18 cellular contexts compared by ENCODE assay signal in the genomic region with DNA sequence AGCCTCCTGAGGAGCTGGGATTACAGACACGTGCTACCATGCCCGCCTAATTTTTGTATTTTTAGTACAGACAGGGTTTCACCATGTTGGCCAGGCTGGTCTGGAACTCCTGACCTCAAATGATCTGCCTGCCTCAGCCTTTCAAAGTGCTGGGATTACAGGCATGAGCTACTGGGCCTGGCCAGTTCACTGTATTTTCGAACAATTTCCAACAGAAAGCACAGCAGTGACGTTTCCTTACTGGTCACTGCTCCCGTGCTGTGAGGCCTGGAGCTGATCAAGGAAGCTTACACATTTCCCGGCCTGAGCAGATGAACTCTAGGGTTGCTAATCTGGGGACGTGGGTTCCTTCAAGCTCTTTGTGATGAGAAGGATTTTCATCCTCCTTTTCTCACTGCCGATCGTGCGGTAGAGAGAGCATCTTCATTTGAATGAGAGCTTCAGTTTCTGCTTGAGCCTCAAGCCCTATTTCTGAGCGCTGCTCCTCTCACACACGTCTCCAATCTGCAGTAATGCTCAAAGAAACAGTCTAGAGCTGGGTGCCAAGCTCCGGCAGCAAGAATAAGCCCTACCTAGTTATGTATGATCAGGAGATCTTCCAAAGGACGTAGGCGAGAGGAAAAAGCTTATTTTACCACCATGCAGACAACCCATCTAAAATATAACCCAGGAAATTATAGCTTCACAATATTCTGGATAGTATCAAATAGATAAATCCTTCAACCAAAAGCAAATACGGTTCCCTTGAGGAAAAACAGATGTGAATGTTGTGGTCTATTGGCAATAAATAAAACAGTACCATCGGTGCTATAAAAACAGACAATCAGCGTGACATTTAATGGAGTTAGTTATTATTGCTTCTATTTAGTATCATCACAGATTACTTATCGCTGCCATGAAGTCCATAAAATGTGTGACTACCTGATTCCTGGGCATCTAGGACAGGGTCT. TPM values are rescaled to one million over a fixed set of nuclear protein-coding genes. Genes with fewer than 3 reads are reported as not detected.
A peak's percentile ranks its signal among the peaks of the same experiment; 100 is the strongest.
DNase-seq lines count a peak whose midpoint lies in the region; ATAC-seq, FAIRE-seq and TF ChIP-seq lines count a peak whose summit lies in the region.
"Had no signal": no experiment of that assay in that cellular context is flagged by ENCODE, and none has a peak within 500 bp of the region (broad histone marks: within the 10 kb centered on the region; RNA-seq: fewer than 3 reads in every experiment).

No MANE protein-coding gene starts in this region.

- intact Hi-C loops in HepG2 (cut with micrococcal nuclease; ENCODE audit: unreplicated experiment) = no loop called here
- intact Hi-C loops in aorta (cut with DNase I) = no loop called here

- WGBS in liver = 86% methylated on average over 19 of the region's 19 CpGs
- 67% methylated on average over 18 of the region's 19 CpGs for WGBS in HepG2 (ENCODE audit: low lambda C conversion rate)
- WGBS in aorta, 2 donors = 55 to 56% methylated on average over 19 of the region's 19 CpGs

- no peak for TF ChIP-seq POLR2A in HepG2 (IDR thresholded peaks at IDR 0.05; ENCODE audit: insufficient read depth in 1 of 2, low read depth in 2 of 2, low read length in 2 of 2)
- TF ChIP-seq POLR2A in GM12892 (IDR thresholded peaks at IDR 0.05; ENCODE audit: low read depth, low read length) = no peak

- H3K27me3 ChIP-seq in liver (ENCODE audit: control insufficient read depth in 4 of 4, insufficient read depth in 4 of 4, low read length in 3 of 4) (no peaks in the 10 kb centered on the region), HepG2 (ENCODE audit: control insufficient read depth in 1 of 2, insufficient read depth in 2 of 2, low read length in 2 of 2) (no peaks in the 10 kb centered on the region), aorta (ENCODE audit: control insufficient read depth in 1 of 2, insufficient read depth in 2 of 2, low read length in 1 of 2) (no peaks in the 10 kb centered on the region)
- H3K27me3 ChIP-seq: body of pancreas had no signal

- H3K9me3 ChIP-seq in liver (ENCODE audit: control insufficient read depth in 4 of 4, low read length in 3 of 4) (no peaks in the 10 kb centered on the region), HepG2 (ENCODE audit: low read length) (no peaks in the 10 kb centered on the region), aorta (ENCODE audit: control insufficient read depth, low read length) (no peaks in the 10 kb centered on the region)
- H3K9me3 ChIP-seq: body of pancreas, prostate gland had no signal

- no peak overlapping the region for H3K9ac ChIP-seq in liver (ENCODE audit: low read depth in 1 of 2, low read length in 2 of 2)
- H3K9ac ChIP-seq in HepG2 (ENCODE audit: insufficient read depth, low read depth, low read length) = no peak overlapping the region

- peak overlapping the region; percentile 6 to 62 for H3K27ac ChIP-seq in liver (ENCODE audit: low read depth in 1 of 2, low read length in 2 of 2)
- H3K27ac ChIP-seq in HepG2 (ENCODE audit: extremely low read length, insufficient read depth, low read length) = no peak overlapping the region
- peak overlapping the region; percentile 38 to 74 for H3K27ac ChIP-seq in aorta (ENCODE audit: low read depth in 1 of 2, low read length in 2 of 2)
- H3K27ac ChIP-seq: body of pancreas, prostate gland had no signal

- ATAC-seq in HepG2 (no peak), aorta (ENCODE audit: low FRiP score) (no peak)
- ATAC-seq: body of pancreas, HCT116 had no signal

- H4K20me1 ChIP-seq in HepG2 (ENCODE audit: insufficient read depth, low read length) = no peaks in the 10 kb centered on the region

- no TSS peak for BruUV-seq in HepG2 (replicated peaks; lab: Mats Ljungman, UMichigan)

- TF ChIP-seq EP300 in HepG2 (IDR thresholded peaks at IDR 0.05; ENCODE audit: low read depth in 2 of 2, low read length in 2 of 2) (no peak), HepG2 (CRISPR knock-in tag; IDR thresholded peaks at IDR 0.05; ENCODE audit: borderline replicate concordance) (no peak)

- POLR2A ChIA-PET in HepG2 (lab: Yijun Ruan, JAX) = interaction anchor here (0.7 to 0.9 kb wide), 2 partner anchors 9 to 92 kb away, joined by 3 read pairs; no protein-coding TSS in a partner anchor

- in situ Hi-C loops in HepG2 (cut with HindIII; ENCODE audit: extremely low pct_ligation_motif_present, low pct_unique_long_range_greater_than_20kb) = no loop called here

- no peak for TF ChIP-seq CTCF in liver (IDR thresholded peaks at IDR 0.05; ENCODE audit: low read depth, low read length, missing input control)
- no peak for TF ChIP-seq CTCF in HepG2 (CRISPR knock-in tag; IDR thresholded peaks at IDR 0.05)

- no peak overlapping the region for H3K4me2 ChIP-seq in HepG2 (ENCODE audit: low read depth, low read length)

- no peak for TF ChIP-seq RAD21 in liver (IDR thresholded peaks at IDR 0.05)
- TF ChIP-seq RAD21 in HepG2 (CRISPR knock-in tag; IDR thresholded peaks at IDR 0.05) = no peak

- no peak overlapping the region for H2AFZ ChIP-seq in HepG2 (ENCODE audit: low read length)

- DNase-seq in HepG2 (ENCODE audit: low spot score) (no peak), middle frontal gyrus (ENCODE audit: extremely low spot score, low spot score) (peak; percentile 62), aorta (no peak), NOMO-1 treated with dmso at 0.1 percent for 144 hours (lab: John Stamatoyannopoulos, UW; ENCODE audit: unreplicated experiment) (no peak), GM12892 (ENCODE audit: insufficient read length) (no peak)
- DNase-seq: body of pancreas; effector memory CD4-positive, alpha-beta T cell; NCI-H2081; NCI-H82; stimulated activated CD8-positive, alpha-beta memory T cell treated with anti-CD3 and anti-CD28 coated beads, Interleukin-4, amount 100 ng/mL, for 48 hours; T-helper 9 cell had no signal

- no peaks in the 10 kb centered on the region for H3K79me2 ChIP-seq in HepG2 (ENCODE audit: insufficient read depth, low read length)

- peaks cover 0 to 3% (median 0%) of the 10 kb centered on the region in 4 donors for H3K4me1 ChIP-seq in liver (ENCODE audit: control insufficient read depth in 4 of 4, insufficient read depth in 4 of 4, low read length in 3 of 4)
- peaks cover 33% of the 10 kb centered on the region for H3K4me1 ChIP-seq in HepG2 (ENCODE audit: insufficient read depth, low read length)
- H3K4me1 ChIP-seq in aorta (ENCODE audit: control insufficient read depth in 1 of 2, insufficient read depth in 2 of 2, low read length in 2 of 2) = no peaks in the 10 kb centered on the region
- H3K4me1 ChIP-seq: prostate gland had no signal

- H3K36me3 ChIP-seq in liver (ENCODE audit: control insufficient read depth in 4 of 4, insufficient read depth in 3 of 4, low read depth in 1 of 4, low read length in 3 of 4) (no peaks in the 10 kb centered on the region), HepG2 (replicated peaks in 1 of 2; ENCODE audit: control insufficient read depth in 1 of 2, insufficient read depth in 2 of 2, low read length in 2 of 2) (no peaks in the 10 kb centered on the region), aorta (ENCODE audit: control insufficient read depth in 1 of 2, insufficient read depth in 2 of 2, low read length in 1 of 2) (peaks cover 0 to 2% of the 10 kb centered on the region in 2 donors)
- H3K36me3 ChIP-seq: prostate gland had no signal

- no peak overlapping the region for H3K4me3 ChIP-seq in liver (ENCODE audit: low read depth in 1 of 3, low read length in 3 of 3)
- no peak overlapping the region for H3K4me3 ChIP-seq in HepG2 (replicated peaks in 1 of 3; ENCODE audit: insufficient read depth in 1 of 3, low read depth in 2 of 3, low read length in 3 of 3)
- H3K4me3 ChIP-seq in aorta (ENCODE audit: low read length in 2 of 2) = no peak overlapping the region
- H3K4me3 ChIP-seq: body of pancreas, prostate gland had no signal

- FAIRE-seq in HepG2 (lab: Jason Lieb, UNC) (no peak), GM12892 (lab: Jason Lieb, UNC) (no peak)
- FAIRE-seq: D721Med had no signal

- CTCF ChIA-PET in HepG2 (lab: Yijun Ruan, JAX; ENCODE audit: low intra/inter-chr PET ratio, low total read pairs) = no interaction called here

RNA-seq across cellular contexts. Expression of a gene that starts 7.3 kb away (rescaled TPM):
- 1 to 10 TPM; 1.8 to 2.4 TPM for total RNA-seq in liver
- polyA plus RNA-seq in liver = 1 to 10 TPM; 2.7 TPM
- 11.1 and 13.0 TPM in 2 replicates for total RNA-seq in HepG2 (2016; rRNA removed; fragmentation: Illumina TruSeq; extraction: Trizol)
- 6.2 and 6.8 TPM in 2 replicates for total RNA-seq in HepG2 (2016; cell fraction: cytosol; rRNA removed; fragmentation: Illumina TruSeq; extraction: Trizol; ENCODE audit: low read depth)
- 10.6 and 12.4 TPM in 2 replicates for total RNA-seq in HepG2 (2016; cell fraction: insoluble cytoplasmic fraction; rRNA removed; fragmentation: Illumina TruSeq; extraction: Trizol)
- 7.9 and 8.2 TPM in 2 replicates for total RNA-seq in HepG2 (2016; cell fraction: membrane; rRNA removed; fragmentation: Illumina TruSeq; extraction: Trizol)
- total RNA-seq in HepG2 (2016; cell fraction: nucleus; rRNA removed; fragmentation: Illumina TruSeq; extraction: Trizol) = 8.6 and 10.2 TPM in 2 replicates
- polyA plus RNA-seq in HepG2 (2011; rRNA removed) = 6.0 and 8.5 TPM in 2 replicates
- polyA plus RNA-seq in HepG2 (2011; cell fraction: cytosol; rRNA removed) = 5.7 and 6.1 TPM in 2 replicates
- polyA plus RNA-seq in HepG2 (2011; cell fraction: nucleus; rRNA removed) = 12.2 and 14.9 TPM in 2 replicates
- 14.6 and 18.0 TPM in 2 replicates for polyA plus RNA-seq in HepG2 (2012)
- 6.8 and 7.1 TPM in 2 replicates for polyA plus RNA-seq in HepG2 (2016; cell fraction: cytosol; fragmentation: Illumina TruSeq; extraction: Trizol; ENCODE audit: low read depth)
- polyA plus RNA-seq in HepG2 (2016; cell fraction: insoluble cytoplasmic fraction; fragmentation: Illumina TruSeq; extraction: Trizol; ENCODE audit: low read depth) = 12.2 and 14.9 TPM in 2 replicates
- polyA plus RNA-seq in HepG2 (2016; cell fraction: membrane; fragmentation: Illumina TruSeq; extraction: Trizol; ENCODE audit: low read depth) = 5.6 and 5.7 TPM in 2 replicates
- 7.6 and 11.7 TPM in 2 replicates for polyA plus RNA-seq in HepG2 (2016; cell fraction: nucleus; fragmentation: Illumina TruSeq; extraction: Trizol; ENCODE audit: insufficient read depth, low read depth)
- polyA minus RNA-seq in HepG2 (2011; rRNA and poly(A)+ RNA removed; ENCODE audit: low replicate concordance) = 3.8 and 5.0 TPM in 2 replicates
- 3.3 and 4.6 TPM in 2 replicates for polyA minus RNA-seq in HepG2 (2011; cell fraction: cytosol; rRNA and poly(A)+ RNA removed)
- 10.6 and 14.0 TPM in 2 replicates for polyA minus RNA-seq in HepG2 (2011; cell fraction: nucleus; rRNA and poly(A)+ RNA removed)
- 1 to 10 TPM; 2.2 to 3.1 TPM for total RNA-seq in aorta
- 1 to 10 TPM; 6.3 to 7.7 TPM for polyA plus RNA-seq in aorta
- 11.5 TPM for polyA plus RNA-seq in GM12892 (2012; ENCODE audit: missing spikeins)

RNA-seq across cellular contexts. Expression of a gene that starts 16.3 kb away (rescaled TPM):
- total RNA-seq in liver = under 1 TPM; 0.28 to 0.67 TPM
- polyA plus RNA-seq in liver = under 1 TPM; 0.04 to 0.39 TPM
- total RNA-seq in HepG2 (2016; rRNA removed; fragmentation: Illumina TruSeq; extraction: Trizol) = 0.28 and 0.69 TPM in 2 replicates
- not detected in 2 replicates for total RNA-seq in HepG2 (2016; cell fraction: cytosol; rRNA removed; fragmentation: Illumina TruSeq; extraction: Trizol; ENCODE audit: low read depth)
- 0.18 and 0.63 TPM in 2 replicates for total RNA-seq in HepG2 (2016; cell fraction: insoluble cytoplasmic fraction; rRNA removed; fragmentation: Illumina TruSeq; extraction: Trizol)
- 0.09 and 0.10 TPM in 2 replicates for total RNA-seq in HepG2 (2016; cell fraction: membrane; rRNA removed; fragmentation: Illumina TruSeq; extraction: Trizol)
- total RNA-seq in HepG2 (2016; cell fraction: nucleus; rRNA removed; fragmentation: Illumina TruSeq; extraction: Trizol) = 0.72 and 0.96 TPM in 2 replicates
- 1.1 and 1.9 TPM in 2 replicates for polyA plus RNA-seq in HepG2 (2011; rRNA removed)
- 0.81 and 0.99 TPM in 2 replicates for polyA plus RNA-seq in HepG2 (2011; cell fraction: cytosol; rRNA removed)
- polyA plus RNA-seq in HepG2 (2011; cell fraction: nucleus; rRNA removed) = 10.6 and 11.1 TPM in 2 replicates
- polyA plus RNA-seq in HepG2 (2012) = 1.7 and 2.2 TPM in 2 replicates
- polyA plus RNA-seq in HepG2 (2016; cell fraction: cytosol; fragmentation: Illumina TruSeq; extraction: Trizol; ENCODE audit: low read depth) = 0.06 and 0.07 TPM in 2 replicates
- polyA plus RNA-seq in HepG2 (2016; cell fraction: insoluble cytoplasmic fraction; fragmentation: Illumina TruSeq; extraction: Trizol; ENCODE audit: low read depth) = 0.14 and 0.29 TPM in 2 replicates
- polyA plus RNA-seq in HepG2 (2016; cell fraction: membrane; fragmentation: Illumina TruSeq; extraction: Trizol; ENCODE audit: low read depth) = 0.06 and 0.14 TPM in 2 replicates
- 2.1 and 3.0 TPM in 2 replicates for polyA plus RNA-seq in HepG2 (2016; cell fraction: nucleus; fragmentation: Illumina TruSeq; extraction: Trizol; ENCODE audit: insufficient read depth, low read depth)
- 1.1 and 1.6 TPM in 2 replicates for polyA minus RNA-seq in HepG2 (2011; rRNA and poly(A)+ RNA removed; ENCODE audit: low replicate concordance)
- 0.69 and 0.79 TPM in 2 replicates for polyA minus RNA-seq in HepG2 (2011; cell fraction: cytosol; rRNA and poly(A)+ RNA removed)
- 2.4 and 2.6 TPM in 2 replicates for polyA minus RNA-seq in HepG2 (2011; cell fraction: nucleus; rRNA and poly(A)+ RNA removed)
- 1 to 10 TPM; 2.0 to 3.0 TPM for total RNA-seq in aorta
- polyA plus RNA-seq in aorta = under 1 TPM; 0.13 to 0.31 TPM
- 1.7 TPM for polyA plus RNA-seq in GM12892 (2012; ENCODE audit: missing spikeins)

RNA-seq across cellular contexts. Expression of a gene that starts 21.4 kb away (rescaled TPM):
- total RNA-seq in liver = 1 to 10 TPM; 1.8 TPM
- polyA plus RNA-seq in liver = 10 to 100 TPM in 1 of 2 donors, 1 to 10 TPM in 1; 1.8 to 23.7 TPM
- 0.27 and 0.31 TPM in 2 replicates for total RNA-seq in HepG2 (2016; rRNA removed; fragmentation: Illumina TruSeq; extraction: Trizol)
- 0.44 TPM in 1 of 2 replicates, not detected in the other for total RNA-seq in HepG2 (2016; cell fraction: cytosol; rRNA removed; fragmentation: Illumina TruSeq; extraction: Trizol; ENCODE audit: low read depth)
- 0.22 TPM in 1 of 2 replicates, not detected in the other for total RNA-seq in HepG2 (2016; cell fraction: insoluble cytoplasmic fraction; rRNA removed; fragmentation: Illumina TruSeq; extraction: Trizol)
- total RNA-seq in HepG2 (2016; cell fraction: membrane; rRNA removed; fragmentation: Illumina TruSeq; extraction: Trizol) = 0.34 TPM in 1 of 2 replicates, not detected in the other
- total RNA-seq in HepG2 (2016; cell fraction: nucleus; rRNA removed; fragmentation: Illumina TruSeq; extraction: Trizol) = 0.47 TPM in 1 of 2 replicates, not detected in the other
- 0.35 and 0.40 TPM in 2 replicates for polyA plus RNA-seq in HepG2 (2011; rRNA removed)
- polyA plus RNA-seq in HepG2 (2011; cell fraction: cytosol; rRNA removed) = 0.20 and 0.21 TPM in 2 replicates
- polyA plus RNA-seq in HepG2 (2011; cell fraction: nucleus; rRNA removed) = 1.2 and 1.6 TPM in 2 replicates
- 0.19 and 0.21 TPM in 2 replicates for polyA plus RNA-seq in HepG2 (2012)
- not detected in 2 replicates for polyA plus RNA-seq in HepG2 (2016; cell fraction: cytosol; fragmentation: Illumina TruSeq; extraction: Trizol; ENCODE audit: low read depth)
- polyA plus RNA-seq in HepG2 (2016; cell fraction: insoluble cytoplasmic fraction; fragmentation: Illumina TruSeq; extraction: Trizol; ENCODE audit: low read depth) = not detected in 2 replicates
- polyA plus RNA-seq in HepG2 (2016; cell fraction: membrane; fragmentation: Illumina TruSeq; extraction: Trizol; ENCODE audit: low read depth) = not detected in 2 replicates
- not detected in 2 replicates for polyA plus RNA-seq in HepG2 (2016; cell fraction: nucleus; fragmentation: Illumina TruSeq; extraction: Trizol; ENCODE audit: insufficient read depth, low read depth)
- 1.6 and 4.8 TPM in 2 replicates for polyA minus RNA-seq in HepG2 (2011; rRNA and poly(A)+ RNA removed; ENCODE audit: low replicate concordance)
- not detected in 2 replicates for polyA minus RNA-seq in HepG2 (2011; cell fraction: cytosol; rRNA and poly(A)+ RNA removed)
- 1.0 and 3.2 TPM in 2 replicates for polyA minus RNA-seq in HepG2 (2011; cell fraction: nucleus; rRNA and poly(A)+ RNA removed)
- total RNA-seq in aorta = 1 to 10 TPM; 1.3 to 3.9 TPM
- polyA plus RNA-seq in aorta = 1 to 10 TPM in 1 of 2 donors, under 1 TPM in 1; 0.64 to 1.8 TPM
- 156 TPM for polyA plus RNA-seq in GM12892 (2012; ENCODE audit: missing spikeins)

RNA-seq across cellular contexts. Expression of a gene that starts 28.1 kb away (rescaled TPM):
- total RNA-seq in liver = 10 to 100 TPM in 1 of 2 donors, 1 to 10 TPM in 1; 10.0 to 17.5 TPM
- polyA plus RNA-seq in liver = 10 to 100 TPM; 17.3 to 18.0 TPM
- total RNA-seq in HepG2 (2016; rRNA removed; fragmentation: Illumina TruSeq; extraction: Trizol) = 3.6 and 6.6 TPM in 2 replicates
- 7.0 and 8.2 TPM in 2 replicates for total RNA-seq in HepG2 (2016; cell fraction: cytosol; rRNA removed; fragmentation: Illumina TruSeq; extraction: Trizol; ENCODE audit: low read depth)
- 3.7 and 9.0 TPM in 2 replicates for total RNA-seq in HepG2 (2016; cell fraction: insoluble cytoplasmic fraction; rRNA removed; fragmentation: Illumina TruSeq; extraction: Trizol)
- total RNA-seq in HepG2 (2016; cell fraction: membrane; rRNA removed; fragmentation: Illumina TruSeq; extraction: Trizol) = 4.6 and 5.2 TPM in 2 replicates
- 5.5 and 7.9 TPM in 2 replicates for total RNA-seq in HepG2 (2016; cell fraction: nucleus; rRNA removed; fragmentation: Illumina TruSeq; extraction: Trizol)
- 6.0 and 7.0 TPM in 2 replicates for polyA plus RNA-seq in HepG2 (2011; rRNA removed)
- polyA plus RNA-seq in HepG2 (2011; cell fraction: cytosol; rRNA removed) = 5.9 and 7.1 TPM in 2 replicates
- polyA plus RNA-seq in HepG2 (2011; cell fraction: nucleus; rRNA removed) = 24.2 and 29.4 TPM in 2 replicates
- 6.4 and 9.0 TPM in 2 replicates for polyA plus RNA-seq in HepG2 (2012)
- 2.3 and 2.4 TPM in 2 replicates for polyA plus RNA-seq in HepG2 (2016; cell fraction: cytosol; fragmentation: Illumina TruSeq; extraction: Trizol; ENCODE audit: low read depth)
- polyA plus RNA-seq in HepG2 (2016; cell fraction: insoluble cytoplasmic fraction; fragmentation: Illumina TruSeq; extraction: Trizol; ENCODE audit: low read depth) = 4.0 and 4.3 TPM in 2 replicates
- polyA plus RNA-seq in HepG2 (2016; cell fraction: membrane; fragmentation: Illumina TruSeq; extraction: Trizol; ENCODE audit: low read depth) = 4.3 and 5.1 TPM in 2 replicates
- polyA plus RNA-seq in HepG2 (2016; cell fraction: nucleus; fragmentation: Illumina TruSeq; extraction: Trizol; ENCODE audit: insufficient read depth, low read depth) = 13.5 and 13.8 TPM in 2 replicates
- polyA minus RNA-seq in HepG2 (2011; rRNA and poly(A)+ RNA removed; ENCODE audit: low replicate concordance) = 30.0 and 58.9 TPM in 2 replicates
- polyA minus RNA-seq in HepG2 (2011; cell fraction: cytosol; rRNA and poly(A)+ RNA removed) = 3.8 and 7.7 TPM in 2 replicates
- polyA minus RNA-seq in HepG2 (2011; cell fraction: nucleus; rRNA and poly(A)+ RNA removed) = 7.5 and 12.6 TPM in 2 replicates
- total RNA-seq in aorta = not detected
- 1 to 10 TPM in 1 of 2 donors, not detected in 1; 3.1 TPM for polyA plus RNA-seq in aorta
- polyA plus RNA-seq in GM12892 (2012; ENCODE audit: missing spikeins) = 3.0 TPM
- total RNA-seq: glomerular endothelial cell, myocyte, urinary bladder had no signal
- polyA plus RNA-seq: urinary bladder had no signal

RNA-seq across cellular contexts. Expression of a gene that starts 28.2 kb away (rescaled TPM):
- total RNA-seq in liver (1 to 10 TPM in 1 of 2 donors, under 1 TPM in 1; 0.92 to 1.8 TPM), HepG2 (2016; rRNA removed; fragmentation: Illumina TruSeq; extraction: Trizol) (6.5 and 9.6 TPM in 2 replicates), aorta (10 to 100 TPM; 18.5 to 26.4 TPM)
- polyA plus RNA-seq in liver (under 1 TPM; 0.66 to 0.74 TPM), HepG2 (2011; rRNA removed) (5.7 and 6.6 TPM in 2 replicates), aorta (1 to 10 TPM; 4.3 to 9.7 TPM)
- 2.3 and 2.5 TPM in 2 replicates for total RNA-seq in HepG2 (2016; cell fraction: cytosol; rRNA removed; fragmentation: Illumina TruSeq; extraction: Trizol; ENCODE audit: low read depth)
- 5.6 and 9.2 TPM in 2 replicates for total RNA-seq in HepG2 (2016; cell fraction: insoluble cytoplasmic fraction; rRNA removed; fragmentation: Illumina TruSeq; extraction: Trizol)
- 4.6 and 5.4 TPM in 2 replicates for total RNA-seq in HepG2 (2016; cell fraction: membrane; rRNA removed; fragmentation: Illumina TruSeq; extraction: Trizol)
- 6.0 and 8.1 TPM in 2 replicates for total RNA-seq in HepG2 (2016; cell fraction: nucleus; rRNA removed; fragmentation: Illumina TruSeq; extraction: Trizol)
- 2.3 and 3.6 TPM in 2 replicates for polyA plus RNA-seq in HepG2 (2011; cell fraction: cytosol; rRNA removed)
- polyA plus RNA-seq in HepG2 (2011; cell fraction: nucleus; rRNA removed) = 1.3 and 1.6 TPM in 2 replicates
- 9.7 and 12.5 TPM in 2 replicates for polyA plus RNA-seq in HepG2 (2012)
- 1.6 and 4.1 TPM in 2 replicates for polyA plus RNA-seq in HepG2 (2016; cell fraction: cytosol; fragmentation: Illumina TruSeq; extraction: Trizol; ENCODE audit: low read depth)
- polyA plus RNA-seq in HepG2 (2016; cell fraction: insoluble cytoplasmic fraction; fragmentation: Illumina TruSeq; extraction: Trizol; ENCODE audit: low read depth) = 9.3 and 9.5 TPM in 2 replicates
- 4.1 and 4.4 TPM in 2 replicates for polyA plus RNA-seq in HepG2 (2016; cell fraction: membrane; fragmentation: Illumina TruSeq; extraction: Trizol; ENCODE audit: low read depth)
- polyA plus RNA-seq in HepG2 (2016; cell fraction: nucleus; fragmentation: Illumina TruSeq; extraction: Trizol; ENCODE audit: insufficient read depth, low read depth) = 7.1 and 8.5 TPM in 2 replicates
- 3.3 and 4.3 TPM in 2 replicates for polyA minus RNA-seq in HepG2 (2011; rRNA and poly(A)+ RNA removed; ENCODE audit: low replicate concordance)
- 4.4 and 5.2 TPM in 2 replicates for polyA minus RNA-seq in HepG2 (2011; cell fraction: cytosol; rRNA and poly(A)+ RNA removed)
- 3.1 and 3.6 TPM in 2 replicates for polyA minus RNA-seq in HepG2 (2011; cell fraction: nucleus; rRNA and poly(A)+ RNA removed)
- 14.0 TPM for polyA plus RNA-seq in GM12892 (2012; ENCODE audit: missing spikeins)
